26 cellular contexts compared by ENCODE assay signal in the genomic region with DNA sequence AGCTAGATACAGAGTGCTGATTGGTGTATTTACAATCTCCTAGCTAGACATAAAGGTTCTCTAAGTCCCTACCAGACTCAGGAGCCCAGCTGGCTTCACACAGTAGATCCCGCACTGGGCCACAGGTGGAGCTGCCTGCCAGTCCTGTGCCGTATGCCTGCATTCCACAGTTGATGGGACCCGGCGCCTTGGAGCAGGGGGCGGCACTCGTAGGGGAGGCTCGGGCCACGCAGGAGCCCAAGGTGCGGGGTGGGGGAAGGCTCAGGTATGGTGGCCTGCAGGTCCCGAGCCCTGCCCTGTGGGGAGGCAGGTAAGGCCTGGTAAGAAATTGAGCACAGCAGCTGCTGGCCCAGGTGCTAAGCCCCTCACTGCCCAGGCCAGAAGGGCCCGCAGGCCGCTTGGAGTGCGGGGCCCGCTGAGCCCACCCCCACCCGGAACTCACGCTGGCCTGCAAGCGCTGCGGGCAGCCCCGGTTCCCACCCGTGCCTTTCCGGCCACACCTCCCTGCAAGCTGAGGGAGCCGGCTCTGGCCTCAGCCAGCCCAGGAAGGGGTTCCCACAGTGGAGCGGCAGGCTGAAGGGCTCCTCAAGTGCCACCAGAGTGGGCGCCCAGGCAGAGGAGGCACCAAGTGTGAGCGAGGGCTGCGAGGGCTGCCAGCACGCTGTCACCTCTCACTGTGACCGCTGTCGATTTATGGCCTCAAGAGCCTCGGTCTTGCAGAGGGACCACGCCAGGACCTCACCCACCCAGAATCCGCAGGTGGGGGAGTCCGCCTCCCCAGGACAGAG.
"Had no signal": no experiment of that assay in that cellular context is flagged by ENCODE, and none has a peak within 500 bp of the region (broad histone marks: within the 10 kb centered on the region; RNA-seq: fewer than 3 reads in every experiment).

No MANE protein-coding gene starts in this region.

- H3K27me3 ChIP-seq: gastrocnemius medialis, left lung, neural progenitor cell, ovary, sigmoid colon, tibial nerve, upper lobe of left lung, uterus had no signal

- H3K4me2 ChIP-seq: neural progenitor cell had no signal

- DNase-seq: dermis blood vessel endothelial cell; effector memory CD4-positive, alpha-beta T cell; erythroblast; foreskin fibroblast; gastrocnemius medialis; head of caudate nucleus; kidney; left lung; mammary epithelial cell; mesendoderm; midbrain; naive thymus-derived CD4-positive, alpha-beta T cell; nucleus accumbens; ovary; psoas muscle; right cardiac atrium; sigmoid colon; stimulated activated CD4-positive, alpha-beta T cell treated with anti-CD3 and anti-CD28 coated beads, Interleukin-2, amount 100 ng/mL, for 24 hours; stimulated activated naive CD4-positive, alpha-beta T cell; uterus had no signal

- H3K36me3 ChIP-seq: gastrocnemius medialis, left lung, neural progenitor cell, ovary, sigmoid colon, thoracic aorta, tibial nerve, upper lobe of left lung, uterus had no signal

- ATAC-seq: gastrocnemius medialis; left lung; naive thymus-derived CD4-positive, alpha-beta T cell; psoas muscle; right cardiac atrium had no signal

- H3K4me3 ChIP-seq: coronary artery, gastrocnemius medialis, left lung, neural progenitor cell, ovary, psoas muscle, sigmoid colon, thoracic aorta, tibial nerve, upper lobe of left lung, uterus had no signal

- H3K4me1 ChIP-seq: gastrocnemius medialis, left lung, neural progenitor cell, psoas muscle, sigmoid colon, tibial nerve, upper lobe of left lung, uterus had no signal

- H3K27ac ChIP-seq: coronary artery, gastrocnemius medialis, left lung, neural progenitor cell, ovary, psoas muscle, sigmoid colon, thoracic aorta, tibial nerve, upper lobe of left lung, uterus had no signal

- H3K27ac Mint-ChIP-seq: nephron, neural progenitor cell had no signal

- H3K9me3 ChIP-seq: gastrocnemius medialis, ovary, psoas muscle, sigmoid colon, thoracic aorta, uterus had no signal

- H3K9ac ChIP-seq: neural progenitor cell had no signal

- H3K4me1 Mint-ChIP-seq: nephron had no signal

- H2AFZ ChIP-seq: neural progenitor cell had no signal

- H3K4me3 Mint-ChIP-seq: naive thymus-derived CD4-positive, alpha-beta T cell; nephron; neural progenitor cell had no signal

- H3K36me3 Mint-ChIP-seq: naive thymus-derived CD4-positive, alpha-beta T cell had no signal
